Comparison of ENCODE assay signal across 2 cellular contexts in the genomic region with DNA sequence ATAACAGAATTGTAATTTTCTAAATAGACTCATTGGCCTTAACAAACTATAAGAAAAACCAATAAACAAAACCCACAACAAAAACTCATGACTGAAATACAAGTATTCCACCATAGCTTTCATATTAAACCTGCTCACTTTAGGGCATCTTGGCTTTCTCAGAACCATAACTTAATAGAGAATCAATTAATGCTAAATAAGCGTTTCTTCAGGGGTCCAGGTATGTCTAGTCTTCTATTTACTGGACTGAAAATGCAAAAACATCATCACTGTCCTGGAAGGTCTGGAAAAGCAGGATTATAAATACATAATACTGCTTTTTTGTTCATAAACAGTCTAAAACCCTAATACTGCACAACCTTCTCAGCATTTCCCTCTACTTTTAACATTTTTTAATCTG.
TF ChIP-seq lines count a peak whose summit lies in the region.

No MANE protein-coding gene starts in this region.

TF ChIP-seq in IMR-90, 13 proteins besides CTCF, POLR2A, EP300 and RAD21:
- TF ChIP-seq MAFK (IDR thresholded peaks at IDR 0.05; ENCODE audit: low read depth, low read length) (peak; percentile 72), NFE2L2 (IDR thresholded peaks at IDR 0.05; ENCODE audit: low read depth, low read length) (no peak)

TF ChIP-seq in K562, 482 proteins besides CTCF, POLR2A, EP300 and RAD21:
- TF ChIP-seq C11orf30 (IDR thresholded peaks at IDR 0.05; ENCODE audit: low read depth) (peak; percentile 35; the same call in 1 of the 2 replicates), TSHZ1 (CRISPR knock-in tag; IDR thresholded peaks at IDR 0.05) (no peak), SNAPC5 (CRISPR knock-in tag; IDR thresholded peaks at IDR 0.05) (no peak), MAFG (tag; conservative IDR thresholded peaks at IDR 0.05) (no peak), TRIM24 (IDR thresholded peaks at IDR 0.05) (no peak), ADNP (tag; IDR thresholded peaks at IDR 0.05) (no peak), ZNF316 (IDR thresholded peaks at IDR 0.05) (peak; percentile 62), PTRF (tag; IDR thresholded peaks at IDR 0.05) (no peak)
